8 cellular contexts compared by ENCODE assay signal in the genomic region with DNA sequence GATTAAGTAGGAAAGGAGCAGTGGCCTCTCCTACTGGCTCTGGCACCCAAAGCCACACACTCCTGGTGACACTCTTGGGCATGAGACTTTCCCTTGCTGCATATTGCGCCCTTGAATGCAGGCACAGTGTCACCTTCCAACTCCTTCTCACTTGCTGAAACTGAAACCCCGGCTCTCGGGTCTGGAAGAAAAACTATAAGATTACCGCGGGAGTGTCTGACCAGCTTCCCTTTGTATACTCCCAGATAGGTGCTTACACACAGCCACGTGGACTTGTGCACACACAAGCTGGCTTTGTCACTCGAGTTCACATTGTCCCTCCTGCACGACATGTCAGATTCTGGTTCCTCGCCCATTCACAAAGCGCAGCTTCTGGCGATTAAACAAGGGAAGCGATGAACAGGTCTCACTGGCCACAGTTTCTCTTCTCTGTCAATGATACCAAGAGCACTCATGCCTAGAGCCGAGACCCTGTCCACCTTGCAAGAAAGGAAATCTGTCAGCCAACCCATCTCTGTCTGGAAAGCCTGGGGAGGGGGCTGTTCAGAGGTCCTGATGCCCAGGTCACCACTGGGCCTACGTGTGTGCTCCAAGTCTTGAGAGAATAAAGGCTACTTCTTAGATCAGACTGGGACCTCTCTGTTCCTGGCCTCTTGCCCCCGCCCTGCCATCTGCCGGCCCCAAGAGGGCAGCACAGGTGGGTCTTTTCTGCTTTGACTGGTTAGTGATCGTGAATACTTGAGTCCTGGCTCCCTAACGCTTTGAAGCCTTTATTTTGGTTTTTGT.
A peak's percentile ranks its signal among the peaks of the same experiment; 100 is the strongest.
DNase-seq lines count a peak whose midpoint lies in the region; ATAC-seq and TF ChIP-seq lines count a peak whose summit lies in the region.

No MANE protein-coding gene starts in this region.

- H3K9me3 ChIP-seq in HAP-1 = no peaks in the 10 kb centered on the region
- no peaks in the 10 kb centered on the region for H3K9me3 ChIP-seq in endocrine pancreas (ENCODE audit: control insufficient read depth, low read length)
- no peaks in the 10 kb centered on the region for H3K9me3 ChIP-seq in osteoblast (ENCODE audit: low read depth, low read length)
- H3K9me3 ChIP-seq in tibial artery = no peaks in the 10 kb centered on the region

- H3K4me1 ChIP-seq in HAP-1 (peaks cover 8% of the 10 kb centered on the region), endocrine pancreas (ENCODE audit: control insufficient read depth, insufficient read depth, low read length) (no peaks in the 10 kb centered on the region), osteoblast (ENCODE audit: insufficient read depth, low read length) (no peaks in the 10 kb centered on the region), tibial artery (peaks cover 0 to 5% (median 0%) of the 10 kb centered on the region in 4 donors)

- no peak overlapping the region for H2AFZ ChIP-seq in osteoblast (ENCODE audit: low read length)

- H3K4me3 ChIP-seq in HAP-1 = no peak overlapping the region
- peak overlapping the region; percentile 8 for H3K4me3 ChIP-seq in endocrine pancreas (ENCODE audit: control insufficient read depth, insufficient read depth, low read length)
- H3K4me3 ChIP-seq in osteoblast (ENCODE audit: insufficient read depth, low read length) = no peak overlapping the region
- H3K4me3 ChIP-seq in tibial artery = no peak overlapping the region

- no peaks in the 10 kb centered on the region for H3K79me2 ChIP-seq in osteoblast (ENCODE audit: insufficient read depth, low read length)

- H3K4me2 ChIP-seq in osteoblast (ENCODE audit: insufficient read depth, low read length) = no peak overlapping the region

- no peak for ATAC-seq in GM21619 (IDR thresholded peaks at IDR 0.05; ENCODE audit: unreplicated experiment)

- peak; percentile 89 for TF ChIP-seq CTCF in C4-2B (conservative IDR thresholded peaks at IDR 0.05)
- TF ChIP-seq CTCF in osteoblast (IDR thresholded peaks at IDR 0.05; ENCODE audit: extremely low read depth, low read depth, low read length) = peak; percentile 57
- no peak for TF ChIP-seq CTCF in tibial artery (IDR thresholded peaks at IDR 0.05)

- H3K36me3 ChIP-seq in HAP-1 (replicated peaks) (no peaks in the 10 kb centered on the region), endocrine pancreas (ENCODE audit: control insufficient read depth, insufficient read depth, low read length) (no peaks in the 10 kb centered on the region), osteoblast (ENCODE audit: insufficient read depth, low read length) (no peaks in the 10 kb centered on the region), tibial artery (no peaks in the 10 kb centered on the region)

- DNase-seq in HAP-1 (ENCODE audit: low spot score in 2 of 2) (peak; percentile 56 to 74), NCI-H524 treated with DMSO at 0.1 percent for 48 hours (lab: John Stamatoyannopoulos, UW) (peak; percentile 10), osteoblast (ENCODE audit: insufficient read length, low spot score, missing footprints) (peak; percentile 86), tibial artery (no peak)
- peak; percentile 42 for DNase-seq in activated CD4-positive, alpha-beta T cell treated with anti-CD3 and anti-CD28 coated beads, Interleukin-2, amount 50 U/mL, for 1 hour

- in situ Hi-C loops in HAP-1 (cut with MboI; ENCODE audit: low sequenced_read_pairs) = no loop called here

- intact Hi-C loops in tibial artery (cut with DNase I; ENCODE audit: low total_unique reads) = no loop called here

- H3K9ac ChIP-seq in endocrine pancreas (ENCODE audit: control insufficient read depth, insufficient read depth, low read length) = no peak overlapping the region

- H3K27ac ChIP-seq in C4-2B (no peak overlapping the region), osteoblast (ENCODE audit: low read depth, low read length) (no peak overlapping the region), tibial artery (no peak overlapping the region)

- no peaks in the 10 kb centered on the region for H4K20me1 ChIP-seq in osteoblast (ENCODE audit: insufficient read depth, low read length)

- H3K27me3 ChIP-seq in HAP-1 (ENCODE audit: low read depth) = peaks cover 7% of the 10 kb centered on the region
- H3K27me3 ChIP-seq in endocrine pancreas (ENCODE audit: control insufficient read depth, insufficient read depth, low read length) = no peaks in the 10 kb centered on the region
- peaks cover 3% of the 10 kb centered on the region for H3K27me3 ChIP-seq in osteoblast (ENCODE audit: insufficient read depth, low read length)
- peaks cover 0 to 56% of the 10 kb centered on the region in 2 donors for H3K27me3 ChIP-seq in tibial artery

Comparison
In these comparisons a context has a peak if more than half of its experiments do, and no peak if none do; other contexts are left out.
1. CTCF ChIP-seq: peak in C4-2B (single experiment) and osteoblast (single experiment); none in tibial artery (0 of 2).
2. DNase-seq: peak in HAP-1 (2 of 2), NCI-H524 treated with DMSO at 0.1 percent for 48 hours (single experiment), activated CD4-positive, alpha-beta T cell treated with anti-CD3 and anti-CD28 coated beads, Interleukin-2, amount 50 U/mL, for 1 hour (single experiment) and osteoblast (single experiment); none in tibial artery (0 of 2).